25 cellular contexts compared by ENCODE assay signal in genomic region chr5:585962-586628, GRCh38.
"Had no signal": no experiment of that assay in that cellular context is flagged by ENCODE, and none has a peak within 500 bp of the region (broad histone marks: within the 10 kb centered on the region; RNA-seq: fewer than 3 reads in every experiment).

No MANE protein-coding gene starts in this region.

- H3K36me3 ChIP-seq: gastroesophageal sphincter, heart left ventricle, left lung, pancreas, thoracic aorta, tibial nerve, upper lobe of left lung, vagina had no signal

- H3K36me3 Mint-ChIP-seq: mesothelial cell of epicardium; stimulated activated effector memory CD8-positive, alpha-beta T cell treated with anti-CD3 and anti-CD28 coated beads, Interleukin-12 subunit alpha, Interleukin-12 subunit beta, amount 100 ng/mL, for 72 hours had no signal

- DNase-seq: cerebellar nuclear complex; effector CD4-positive, alpha-beta T cell; foreskin keratinocyte; heart left ventricle; left cardiac atrium; left lung; mesenchymal stem cell; mucosa of descending colon; naive B cell; nucleus accumbens; retina; stimulated activated CD4-positive, alpha-beta T cell treated with anti-CD3 and anti-CD28 coated beads, Interleukin-4, amount 100 ng/mL, for 24 hours; stimulated activated naive CD8-positive, alpha-beta T cell treated with anti-CD3 and anti-CD28 coated beads, Interleukin-15, Interleukin-2, amounts not matched to agents 100 U/mL and 50 U/mL, for 24 hours; upper lobe of left lung had no signal

- H3K4me3 Mint-ChIP-seq: mesothelial cell of epicardium; naive B cell; nephron; stimulated activated effector memory CD8-positive, alpha-beta T cell treated with anti-CD3 and anti-CD28 coated beads, Interleukin-12 subunit alpha, Interleukin-12 subunit beta, amount 100 ng/mL, for 72 hours had no signal

- H3K27ac ChIP-seq: dorsolateral prefrontal cortex, foreskin keratinocyte, gastroesophageal sphincter, heart left ventricle, hepatocyte, left lung, pancreas, thoracic aorta, tibial nerve, upper lobe of left lung, vagina had no signal

- H3K4me1 ChIP-seq: foreskin keratinocyte, gastroesophageal sphincter, heart left ventricle, left lung, pancreas, tibial nerve, upper lobe of left lung, vagina had no signal

- H3K27me3 ChIP-seq: hepatocyte, pancreas, upper lobe of left lung, vagina had no signal

- H3K4me1 Mint-ChIP-seq: mesothelial cell of epicardium; nephron; stimulated activated effector memory CD8-positive, alpha-beta T cell treated with anti-CD3 and anti-CD28 coated beads, Interleukin-12 subunit alpha, Interleukin-12 subunit beta, amount 100 ng/mL, for 72 hours had no signal

- H3K27ac Mint-ChIP-seq: mesothelial cell of epicardium; naive B cell; nephron; stimulated activated effector memory CD8-positive, alpha-beta T cell treated with anti-CD3 and anti-CD28 coated beads, Interleukin-12 subunit alpha, Interleukin-12 subunit beta, amount 100 ng/mL, for 72 hours had no signal

- H3K4me3 ChIP-seq: dorsolateral prefrontal cortex, gastroesophageal sphincter, heart left ventricle, hepatocyte, left lung, mucosa of descending colon, pancreas, thoracic aorta, tibial nerve, upper lobe of left lung, vagina had no signal

- ATAC-seq: gastroesophageal sphincter; heart left ventricle; left cardiac atrium; left lung; sciatic nerve; stimulated activated effector memory CD8-positive, alpha-beta T cell treated with anti-CD3 and anti-CD28 coated beads, Interleukin-12 subunit alpha, Interleukin-12 subunit beta, amount 100 ng/mL, for 72 hours; stimulated activated naive CD8-positive, alpha-beta T cell treated with anti-CD3 and anti-CD28 coated beads, Interleukin-15, Interleukin-2, amounts not matched to agents 100 U/mL and 50 U/mL, for 24 hours had no signal

- H3K9me3 Mint-ChIP-seq: mesothelial cell of epicardium; stimulated activated effector memory CD8-positive, alpha-beta T cell treated with anti-CD3 and anti-CD28 coated beads, Interleukin-12 subunit alpha, Interleukin-12 subunit beta, amount 100 ng/mL, for 72 hours had no signal

- H3K9me3 ChIP-seq: gastroesophageal sphincter, heart left ventricle, left lung, mucosa of descending colon, pancreas, thoracic aorta, tibial nerve, upper lobe of left lung, vagina had no signal
